In genomic region chr10:11145498-11145855, GRCh38 we compare ENCODE assay signal across 9 cellular contexts.
A peak's percentile ranks its signal among the peaks of the same experiment; 100 is the strongest.
DNase-seq lines count a peak whose midpoint lies in the region; ATAC-seq and TF ChIP-seq lines count a peak whose summit lies in the region.
"Had no signal": no experiment of that assay in that cellular context is flagged by ENCODE, and none has a peak within 500 bp of the region (broad histone marks: within the 10 kb centered on the region; RNA-seq: fewer than 3 reads in every experiment).

No MANE protein-coding gene starts in this region.

- no peaks in the 10 kb centered on the region for H3K9me3 Mint-ChIP-seq in stimulated activated naive CD8-positive, alpha-beta T cell treated with anti-CD3 and anti-CD28 coated beads, Interleukin-15, Interleukin-2, amounts not matched to agents 100 ng/mL and 50 ng/mL, for 24 hours

- H3K4me3 Mint-ChIP-seq in stimulated activated naive CD8-positive, alpha-beta T cell treated with anti-CD3 and anti-CD28 coated beads, Interleukin-15, Interleukin-2, amounts not matched to agents 100 ng/mL and 50 ng/mL, for 24 hours = peak overlapping the region; percentile 77

- peak; percentile 46 for DNase-seq in activated CD4-positive, alpha-beta T cell treated with anti-CD3 and anti-CD28 coated beads for 1 hour
- no peak for DNase-seq in activated CD4-positive, alpha-beta T cell treated with anti-CD3 and anti-CD28 coated beads, Interleukin-2, amount 50 U/mL, for 4 hours
- peak; percentile 52 for DNase-seq in activated CD4-positive, CD25-positive, alpha-beta regulatory T cell treated with anti-CD3 and anti-CD28 coated beads, Interleukin-2, amount 50 U/mL, for 72 hours
- DNase-seq in cardiac muscle cell (ENCODE audit: low read depth in 1 of 2, low spot score in 1 of 2) (peak; percentile 29 to 58), DMS79 treated with DMSO at 0.1 percent for 48 hours (lab: John Stamatoyannopoulos, UW) (no peak), NCI-H2227 (lab: John Stamatoyannopoulos, UW; ENCODE audit: unreplicated experiment) (no peak)

- ATAC-seq in HG03378 (IDR thresholded peaks at IDR 0.05; ENCODE audit: unreplicated experiment) = peak; percentile 81
- ATAC-seq: A549 had no signal

- H3K36me3 Mint-ChIP-seq in stimulated activated naive CD8-positive, alpha-beta T cell treated with anti-CD3 and anti-CD28 coated beads, Interleukin-15, Interleukin-2, amounts not matched to agents 100 ng/mL and 50 ng/mL, for 24 hours (ENCODE audit: low read depth) = no peaks in the 10 kb centered on the region

- no peaks in the 10 kb centered on the region for H3K9me3 ChIP-seq in cardiac muscle cell (ENCODE audit: low read depth)
- H3K9me3 ChIP-seq: A549 had no signal

- no peak for TF ChIP-seq CTCF in cardiac muscle cell (IDR thresholded peaks at IDR 0.05; ENCODE audit: low read depth, low read length)

- peaks cover 95% of the 10 kb centered on the region for H3K4me1 Mint-ChIP-seq in stimulated activated naive CD8-positive, alpha-beta T cell treated with anti-CD3 and anti-CD28 coated beads, Interleukin-15, Interleukin-2, amounts not matched to agents 100 ng/mL and 50 ng/mL, for 24 hours (ENCODE audit: low read depth)

- H3K27me3 Mint-ChIP-seq in stimulated activated naive CD8-positive, alpha-beta T cell treated with anti-CD3 and anti-CD28 coated beads, Interleukin-15, Interleukin-2, amounts not matched to agents 100 ng/mL and 50 ng/mL, for 24 hours = no peaks in the 10 kb centered on the region

- no peak overlapping the region for H3K4me3 ChIP-seq in cardiac muscle cell
- H3K4me3 ChIP-seq: A549 had no signal

- H3K4me1 ChIP-seq in cardiac muscle cell (ENCODE audit: low read depth) = peaks cover 59% of the 10 kb centered on the region
- H3K4me1 ChIP-seq: A549 had no signal

- H3K27ac Mint-ChIP-seq in stimulated activated naive CD8-positive, alpha-beta T cell treated with anti-CD3 and anti-CD28 coated beads, Interleukin-15, Interleukin-2, amounts not matched to agents 100 ng/mL and 50 ng/mL, for 24 hours = peak overlapping the region; percentile 94

- no peaks in the 10 kb centered on the region for H3K36me3 ChIP-seq in cardiac muscle cell

- no peaks in the 10 kb centered on the region for H3K27me3 ChIP-seq in cardiac muscle cell

- H3K27ac ChIP-seq in cardiac muscle cell = peak overlapping the region; percentile 88
- H3K27ac ChIP-seq: A549 had no signal

Comparison
In these comparisons a context has a peak if more than half of its experiments do, and no peak if none do; other contexts are left out.
1. DNase-seq: peak in activated CD4-positive, alpha-beta T cell treated with anti-CD3 and anti-CD28 coated beads for 1 hour (single experiment), activated CD4-positive, CD25-positive, alpha-beta regulatory T cell treated with anti-CD3 and anti-CD28 coated beads, Interleukin-2, amount 50 U/mL, for 72 hours (single experiment) and cardiac muscle cell (2 of 2); none in activated CD4-positive, alpha-beta T cell treated with anti-CD3 and anti-CD28 coated beads, Interleukin-2, amount 50 U/mL, for 4 hours (0 of 2), DMS79 treated with DMSO at 0.1 percent for 48 hours (single experiment) and NCI-H2227 (single experiment).